Comparison of ENCODE assay signal across 25 cellular contexts in genomic region chr15:93058904-93059427, GRCh38. TPM values are rescaled to one million over a fixed set of nuclear protein-coding genes. Genes with fewer than 3 reads are reported as not detected.
"Had no signal": no experiment of that assay in that cellular context is flagged by ENCODE, and none has a peak within 500 bp of the region (broad histone marks: within the 10 kb centered on the region; RNA-seq: fewer than 3 reads in every experiment).

No MANE protein-coding gene starts in this region.

- H3K4me1 Mint-ChIP-seq: activated B cell treated with CpG ODN at 0.5 μM for 24 hours; activated naive CD8-positive, alpha-beta T cell treated with anti-CD3 and anti-CD28 coated beads, Interleukin-2, amount 10 ng/mL, durations not matched to agents 7 days and 5 days had no signal

- H3K36me3 Mint-ChIP-seq: activated naive CD8-positive, alpha-beta T cell treated with anti-CD3 and anti-CD28 coated beads, Interleukin-2, amount 10 ng/mL, durations not matched to agents 7 days and 5 days; naive thymus-derived CD8-positive, alpha-beta T cell had no signal

- H3K27ac ChIP-seq: coronary artery, hepatocyte, left ventricle myocardium inferior, neutrophil, ovary, skin epidermis had no signal

- H3K4me2 ChIP-seq: hepatocyte had no signal

- H3K9me3 Mint-ChIP-seq: activated B cell treated with CpG ODN at 0.5 μM for 24 hours; activated naive CD8-positive, alpha-beta T cell treated with anti-CD3 and anti-CD28 coated beads, Interleukin-2, amount 10 ng/mL, durations not matched to agents 7 days and 5 days; activated T-cell treated with anti-CD3 and anti-CD28 coated beads, Interleukin-2, amount 50 U/mL, for 4 hours; activated T-helper 2 cell treated with anti-CD3 and anti-CD28 coated beads, Interferon-gamma antibody, Interleukin-2, Interleukin-4, amounts not matched to agents 10 μg/mL and 5 μg/mL and 100 μg/mL, durations not matched to agents 14 hours and 24 hours and 36 hours; endodermal cell; naive thymus-derived CD8-positive, alpha-beta T cell; stimulated activated naive CD8-positive, alpha-beta T cell treated with anti-CD3 and anti-CD28 coated beads, Interleukin-15, Interleukin-2, amounts not matched to agents 100 ng/mL and 50 ng/mL, for 24 hours; T-helper 1 cell treated with Interleukin-12 subunit alpha and Interleukin-12 subunit beta and Interleukin-4 antibody, amounts not matched to agents 30 μg/mL and 1 μg/mL, for 36 hours had no signal

- DNase-seq: activated B cell treated with CpG ODN at 0.5 μM for 24 hours; activated CD4-positive, alpha-beta T cell treated with anti-CD3 and anti-CD28 coated beads for 36 hours; activated CD4-positive, alpha-beta T cell treated with anti-CD3 and anti-CD28 coated beads, Interleukin-2, amount 50 U/mL, for 4 hours; activated CD8-positive, alpha-beta memory T cell treated with anti-CD3 and anti-CD28 coated beads, Interleukin-2, amount 50 U/mL, for 48 hours; activated naive CD4-positive, alpha-beta T cell treated with Interleukin-2 at 50 U/mL for 16 hours; activated naive CD8-positive, alpha-beta T cell treated with anti-CD3 and anti-CD28 coated beads, Interleukin-2, amount 10 ng/mL, durations not matched to agents 7 days and 5 days; activated T-cell treated with anti-CD3 and anti-CD28 coated beads, Interleukin-2, amount 50 U/mL, for 4 hours; amniotic stem cell; endodermal cell; left ventricle myocardium inferior; ovary; stimulated activated CD4-positive, alpha-beta T cell treated with anti-CD3 and anti-CD28 coated beads, Interleukin-1b, Interleukin-23, amount 100 ng/mL, for 48 hours; T1000 had no signal

- H2AFZ ChIP-seq: hepatocyte had no signal

- H3K27me3 ChIP-seq: hepatocyte, ovary, tibial nerve had no signal

- H3K36me3 ChIP-seq: left ventricle myocardium inferior, neutrophil, ovary had no signal

- H3K27ac Mint-ChIP-seq: activated B cell treated with CpG ODN at 0.5 μM for 24 hours; activated CD4-positive, alpha-beta T cell treated with anti-CD3 and anti-CD28 coated beads for 36 hours; activated naive CD8-positive, alpha-beta T cell treated with anti-CD3 and anti-CD28 coated beads, Interleukin-2, amount 10 ng/mL, durations not matched to agents 7 days and 5 days; activated T-helper 2 cell treated with anti-CD3 and anti-CD28 coated beads, Interferon-gamma antibody, Interleukin-2, Interleukin-4, amounts not matched to agents 10 μg/mL and 5 μg/mL and 100 μg/mL, durations not matched to agents 14 hours and 24 hours and 36 hours; naive thymus-derived CD8-positive, alpha-beta T cell; stimulated activated naive CD8-positive, alpha-beta T cell treated with anti-CD3 and anti-CD28 coated beads, Interleukin-15, Interleukin-2, amounts not matched to agents 100 ng/mL and 50 ng/mL, for 24 hours; T-helper 1 cell treated with Interleukin-12 subunit alpha and Interleukin-12 subunit beta and Interleukin-4 antibody, amounts not matched to agents 30 μg/mL and 1 μg/mL, for 36 hours had no signal

- H3K79me2 ChIP-seq: hepatocyte had no signal

- H3K4me3 ChIP-seq: coronary artery, hepatocyte, left ventricle myocardium inferior, ovary, skin epidermis, tibial nerve had no signal

- H3K4me3 Mint-ChIP-seq: activated B cell treated with CpG ODN at 0.5 μM for 24 hours; activated CD4-positive, alpha-beta T cell treated with anti-CD3 and anti-CD28 coated beads for 36 hours; activated naive CD8-positive, alpha-beta T cell treated with anti-CD3 and anti-CD28 coated beads, Interleukin-2, amount 10 ng/mL, durations not matched to agents 7 days and 5 days; activated T-cell treated with anti-CD3 and anti-CD28 coated beads, Interleukin-2, amount 50 U/mL, for 4 hours; endodermal cell; naive thymus-derived CD8-positive, alpha-beta T cell; stimulated activated naive CD8-positive, alpha-beta T cell treated with anti-CD3 and anti-CD28 coated beads, Interleukin-15, Interleukin-2, amounts not matched to agents 100 ng/mL and 50 ng/mL, for 24 hours; T-helper 1 cell treated with Interleukin-12 subunit alpha and Interleukin-12 subunit beta and Interleukin-4 antibody, amounts not matched to agents 30 μg/mL and 1 μg/mL, for 36 hours had no signal

- H3K9me3 ChIP-seq: left ventricle myocardium inferior, neutrophil, ovary, tibial nerve had no signal

- ATAC-seq: activated CD4-positive, alpha-beta T cell treated with anti-CD3 and anti-CD28 coated beads for 36 hours; activated T-cell treated with anti-CD3 and anti-CD28 coated beads, Interleukin-2, amount 50 U/mL, for 4 hours; naive thymus-derived CD8-positive, alpha-beta T cell; right cardiac atrium had no signal

- H3K27me3 Mint-ChIP-seq: stimulated activated naive CD8-positive, alpha-beta T cell treated with anti-CD3 and anti-CD28 coated beads, Interleukin-15, Interleukin-2, amounts not matched to agents 100 ng/mL and 50 ng/mL, for 24 hours had no signal

RNA-seq across cellular contexts. Expression of gene RGMA, which starts 30.0 kb away (rescaled TPM):
- total RNA-seq: activated B cell treated with CpG ODN at 0.5 μM for 24 hours; activated CD8-positive, alpha-beta memory T cell treated with anti-CD3 and anti-CD28 coated beads for 36 hours; activated T-helper 2 cell treated with anti-CD3 and anti-CD28 coated beads, Interferon-gamma antibody, Interleukin-2, Interleukin-4, amounts not matched to agents 10 μg/mL and 5 μg/mL and 100 μg/mL, durations not matched to agents 14 hours and 24 hours and 36 hours; naive thymus-derived CD8-positive, alpha-beta T cell; pulmonary artery endothelial cell had no signal
